ENCODE assay signal across 10 cellular contexts in genomic region chr16:27317738-27318398, GRCh38. TPM values are rescaled to one million over a fixed set of nuclear protein-coding genes. Genes with fewer than 3 reads are reported as not detected.
DNase-seq lines count a peak whose midpoint lies in the region; ATAC-seq and TF ChIP-seq lines count a peak whose summit lies in the region.
"Had no signal": no experiment of that assay in that cellular context is flagged by ENCODE, and none has a peak within 500 bp of the region (broad histone marks: within the 10 kb centered on the region; RNA-seq: fewer than 3 reads in every experiment).

No MANE protein-coding gene starts in this region.

- peak in 1 of 7 experiments; percentile 33 for DNase-seq in CD8-positive, alpha-beta T cell
- DNase-seq in effector memory CD4-positive, alpha-beta T cell = peak in 1 of 3 donors; percentile 38
- DNase-seq in sigmoid colon (peak; percentile 24), erythroblast (lab: John Stamatoyannopoulos, UW) (no peak), iPS-NIHi11 (ENCODE audit: low spot score) (no peak), NCI-H748 (lab: John Stamatoyannopoulos, UW; ENCODE audit: unreplicated experiment) (no peak)
- DNase-seq: nephron progenitor cell had no signal

- peak overlapping the region; percentile 74 for H3K4me3 Mint-ChIP-seq in CD8-positive, alpha-beta T cell
- H3K4me3 Mint-ChIP-seq: nephron progenitor cell had no signal

- H3K27me3 ChIP-seq in CD8-positive, alpha-beta T cell (ENCODE audit: insufficient read depth, low read length) = no peaks in the 10 kb centered on the region
- no peaks in the 10 kb centered on the region for H3K27me3 ChIP-seq in effector memory CD4-positive, alpha-beta T cell (replicated peaks; ENCODE audit: control insufficient read depth, insufficient read depth, low read length, poor library complexity, severe bottlenecking)
- no peaks in the 10 kb centered on the region for H3K27me3 ChIP-seq in sigmoid colon

- no peak for TF ChIP-seq EP300 in sigmoid colon (IDR thresholded peaks at IDR 0.05)

- H3K27me3 Mint-ChIP-seq in CD8-positive, alpha-beta T cell (ENCODE audit: low read depth) = no peaks in the 10 kb centered on the region

- peak overlapping the region; percentile 10 for H3K27ac ChIP-seq in CD8-positive, alpha-beta T cell (ENCODE audit: low read depth, low read length)
- peak overlapping the region; percentile 98 for H3K27ac ChIP-seq in effector memory CD4-positive, alpha-beta T cell (ENCODE audit: insufficient read depth, low read length, poor library complexity, severe bottlenecking)
- peak overlapping the region; percentile 96 to 99 (median 99) for H3K27ac ChIP-seq in sigmoid colon
- H3K27ac ChIP-seq: SK-N-MC had no signal

- ATAC-seq in CD8-positive, alpha-beta T cell = peak; percentile 10
- ATAC-seq in HG03159 (IDR thresholded peaks at IDR 0.05; ENCODE audit: unreplicated experiment) = no peak

- no peaks in the 10 kb centered on the region for H3K9me3 Mint-ChIP-seq in CD8-positive, alpha-beta T cell
- H3K9me3 Mint-ChIP-seq: nephron progenitor cell had no signal

- H3K36me3 ChIP-seq in CD8-positive, alpha-beta T cell (ENCODE audit: insufficient read depth, low read length) = no peaks in the 10 kb centered on the region
- H3K36me3 ChIP-seq in effector memory CD4-positive, alpha-beta T cell (ENCODE audit: control insufficient read depth, insufficient read depth, low read length) = no peaks in the 10 kb centered on the region
- H3K36me3 ChIP-seq in sigmoid colon = no peaks in the 10 kb centered on the region

- H3K4me1 Mint-ChIP-seq in CD8-positive, alpha-beta T cell (ENCODE audit: low read depth) = peaks cover 72% of the 10 kb centered on the region

- H3K9me3 ChIP-seq in CD8-positive, alpha-beta T cell (ENCODE audit: low read length) = no peaks in the 10 kb centered on the region
- no peaks in the 10 kb centered on the region for H3K9me3 ChIP-seq in effector memory CD4-positive, alpha-beta T cell (ENCODE audit: control insufficient read depth, low read length)
- H3K9me3 ChIP-seq in sigmoid colon = no peaks in the 10 kb centered on the region

- TF ChIP-seq POLR2A in sigmoid colon (IDR thresholded peaks at IDR 0.05) (no peak), erythroblast (IDR thresholded peaks at IDR 0.05; ENCODE audit: low read length) (no peak)

- H3K36me3 Mint-ChIP-seq in CD8-positive, alpha-beta T cell = peaks cover 19% of the 10 kb centered on the region

- H3K4me1 ChIP-seq in CD8-positive, alpha-beta T cell (ENCODE audit: insufficient read depth, low read length) = peaks cover 72% of the 10 kb centered on the region
- peaks cover 64% of the 10 kb centered on the region for H3K4me1 ChIP-seq in effector memory CD4-positive, alpha-beta T cell (ENCODE audit: control insufficient read depth, insufficient read depth, low read length, poor library complexity, severe bottlenecking)
- H3K4me1 ChIP-seq in sigmoid colon = peaks cover 0 to 89% (median 87%) of the 10 kb centered on the region in 4 donors

- no peak for TF ChIP-seq CTCF in CD8-positive, alpha-beta T cell (IDR thresholded peaks at IDR 0.05)
- TF ChIP-seq CTCF in WI38 (IDR thresholded peaks at IDR 0.05; ENCODE audit: low read depth, low read length) (no peak), sigmoid colon (IDR thresholded peaks at IDR 0.05) (no peak)

- POLR2A ChIA-PET in CD8-positive, alpha-beta T cell (lab: Charles Lee) = interaction anchor here (0.6 to 2.9 kb wide), 6 partner anchors 50 to 146 kb away, joined by 3 to 16 read pairs (median 5); no protein-coding TSS in a partner anchor

- intact Hi-C loops in CD8-positive, alpha-beta T cell (cut with DNase I, micrococcal nuclease) = loop anchor here (2.0 to 5.0 kb wide), 5 partner anchors 49 to 141 kb away; partner anchors contain the start of gene NSMCE1 (in 1 of the 2)
- intact Hi-C loops in sigmoid colon (cut with DNase I) = no loop called here

- WGBS in sigmoid colon, 2 donors = 77 to 82% methylated on average over 10 of the region's 10 CpGs

- peak overlapping the region; percentile 98 for H3K27ac Mint-ChIP-seq in CD8-positive, alpha-beta T cell

- peak overlapping the region; percentile 12 for H3K4me3 ChIP-seq in CD8-positive, alpha-beta T cell (ENCODE audit: low read depth, low read length)
- H3K4me3 ChIP-seq in WI38 (ENCODE audit: low read depth, low read length) (0 out of 2 replicates have a peak overlapping the region, but pooled peaks have one; percentile 27), sigmoid colon (peak overlapping the region in 3 of 4 donors; percentile 2 to 85 (median 28))
- H3K4me3 ChIP-seq in effector memory CD4-positive, alpha-beta T cell (ENCODE audit: insufficient read depth, low read depth, low read length, poor library complexity, severe bottlenecking) = peak overlapping the region; percentile 31
- H3K4me3 ChIP-seq: SK-N-MC had no signal

- CTCF ChIA-PET in CD8-positive, alpha-beta T cell (lab: Charles Lee) = interaction anchor here (1.0 to 5.7 kb wide), 8 partner anchors 10 to 140 kb away, joined by 3 to 57 read pairs (median 8); no protein-coding TSS in a partner anchor

RNA-seq across cellular contexts. Expression of gene IL4R, which starts 4.1 kb away (rescaled TPM):
- 100 to 1,000 TPM; 224 to 240 TPM for total RNA-seq in CD8-positive, alpha-beta T cell
- total RNA-seq in sigmoid colon = 100 to 1,000 TPM in 2 of 4 donors, 10 to 100 TPM in 2; 54.6 to 177 (median 102) TPM
- polyA plus RNA-seq in sigmoid colon = 100 to 1,000 TPM in 1 of 3 donors, 10 to 100 TPM in 2; 16.9 to 105 (median 19.8) TPM

RNA-seq across cellular contexts. Expression of gene NSMCE1, which starts 49.3 kb away (rescaled TPM):
- 10 to 100 TPM; 29.6 to 30.1 TPM for total RNA-seq in CD8-positive, alpha-beta T cell
- total RNA-seq in sigmoid colon = 10 to 100 TPM; 32.5 to 51.0 (median 45.1) TPM
- 10 to 100 TPM; 54.7 to 65.2 (median 64.2) TPM for polyA plus RNA-seq in sigmoid colon

Comparison
In these comparisons a context has a peak if more than half of its experiments do, and no peak if none do; other contexts are left out.
1. H3K27ac ChIP-seq: peak in every context shown above with its lines; median percentile 99 in sigmoid colon; 98 in effector memory CD4-positive, alpha-beta T cell; 10 in CD8-positive, alpha-beta T cell.